8 cellular contexts compared by ENCODE assay signal in genomic region chr5:137498736-137499505, GRCh38. TPM values are rescaled to one million over a fixed set of nuclear protein-coding genes. Genes with fewer than 3 reads are reported as not detected.
A peak's percentile ranks its signal among the peaks of the same experiment; 100 is the strongest.
DNase-seq lines count a peak whose midpoint lies in the region; ATAC-seq and TF ChIP-seq lines count a peak whose summit lies in the region.

TSS of gene SPOCK1 (minus strand) at chr5:137499326.

- H3K4me3 Mint-ChIP-seq in GM23338: peak within 1 kb of the TSS; percentile 73

- no peaks in the 10 kb centered on the region for H3K9me3 ChIP-seq in hepatocyte (ENCODE audit: low read depth)

- H3K27me3 Mint-ChIP-seq in GM23338 (ENCODE audit: insufficient read depth, low read depth, poor library complexity): peaks cover 26% of the 10 kb centered on the region

- H3K4me2 ChIP-seq in GM23338 (peak within 1 kb of the TSS; percentile 84), hepatocyte (peak within 1 kb of the TSS; percentile 99)

- H3K27ac Mint-ChIP-seq in GM23338: no peak within 1 kb of the TSS

- H3K9me2 ChIP-seq in GM23338 (ENCODE audit: insufficient read depth) (no peaks in the 10 kb centered on the region), hepatocyte (replicated peaks; ENCODE audit: insufficient read depth) (no peaks in the 10 kb centered on the region)

- peak within 1 kb of the TSS; percentile 93 for H2AFZ ChIP-seq in GM23338
- H2AFZ ChIP-seq in hepatocyte: peak within 1 kb of the TSS; percentile 76

- peaks cover 29% of the 10 kb centered on the region for H3K27me3 ChIP-seq in GM23338 (ENCODE audit: insufficient read depth)
- peaks cover 63% of the 10 kb centered on the region for H3K27me3 ChIP-seq in hepatocyte

- no peaks in the 10 kb centered on the region for H3K36me3 Mint-ChIP-seq in GM23338 (ENCODE audit: low read depth)

- no peaks in the 10 kb centered on the region for H3K4me1 ChIP-seq in GM23338 (ENCODE audit: insufficient read depth)
- no peaks in the 10 kb centered on the region for H3K4me1 ChIP-seq in hepatocyte (ENCODE audit: insufficient read depth)

- H3K4me3 ChIP-seq in GM23338: peak within 1 kb of the TSS; percentile 73
- H3K4me3 ChIP-seq in LNCaP clone FGC (ENCODE audit: low read depth, low read length): peak within 1 kb of the TSS; percentile 39
- H3K4me3 ChIP-seq in astrocyte of the cerebellum (ENCODE audit: low read depth, low read length): peak within 1 kb of the TSS; percentile 78
- peak within 1 kb of the TSS; percentile 64 for H3K4me3 ChIP-seq in hepatocyte

- ATAC-seq in GM23338: peak; percentile 90

- TF ChIP-seq CTCF in GM23338 (conservative IDR thresholded peaks at IDR 0.05; ENCODE audit: low read depth in 2 of 2): peak; percentile 36 to 74
- peak; percentile 84 for TF ChIP-seq CTCF in LNCaP clone FGC (IDR thresholded peaks at IDR 0.05; ENCODE audit: control insufficient read depth, extremely low read depth, insufficient read depth)
- peak; percentile 48 for TF ChIP-seq CTCF in astrocyte of the cerebellum (IDR thresholded peaks at IDR 0.05; ENCODE audit: low read depth, low read length, missing control alignments)
- peak; percentile 62 for TF ChIP-seq CTCF in hepatocyte (IDR thresholded peaks at IDR 0.05; ENCODE audit: poor library complexity)

- in situ Hi-C loops in astrocyte of the cerebellum (cut with HindIII; ENCODE audit: low sequenced_read_pairs): no loop called here

- 3% methylated on average over 47 of the region's 78 CpGs for WGBS in hepatocyte (ENCODE audit: low lambda C conversion rate, missing lambda C conversion rate)

- no peaks in the 10 kb centered on the region for H3K36me3 ChIP-seq in GM23338 (ENCODE audit: insufficient read depth)
- H3K36me3 ChIP-seq in hepatocyte (replicated peaks; ENCODE audit: insufficient read depth, low read depth): no peaks in the 10 kb centered on the region

- no peaks in the 10 kb centered on the region for H3F3A ChIP-seq in GM23338 (replicated peaks; ENCODE audit: low read depth)

- no peaks in the 10 kb centered on the region; the same call in 2 of the 3 replicates for H3K9me3 Mint-ChIP-seq in GM23338

- H3K4me1 Mint-ChIP-seq in GM23338: peaks cover 6% of the 10 kb centered on the region; the same call in 2 of the 3 replicates

- H3K27ac ChIP-seq in GM23338 (ENCODE audit: low read depth) (no peak within 1 kb of the TSS), hepatocyte (no peak within 1 kb of the TSS)

- DNase-seq in GM03348 (ENCODE audit: low spot score): peak; percentile 96
- peak; percentile 90 for DNase-seq in GM23338 (ENCODE audit: low spot score)
- peak; percentile 18 for DNase-seq in LNCaP clone FGC (ENCODE audit: low read depth)
- DNase-seq in SW480 (ENCODE audit: low spot score): peak; percentile 41
- DNase-seq in astrocyte of the cerebellum (ENCODE audit: low read depth): peak; percentile 52
- DNase-seq in hepatocyte (ENCODE audit: low spot score): peak; percentile 94
- peak; percentile 91 for DNase-seq in retina
- no peak for DNase-seq in GF-D8 (lab: John Stamatoyannopoulos, UW)

- H3K79me2 ChIP-seq in GM23338 (replicated peaks; ENCODE audit: insufficient read depth) (no peaks in the 10 kb centered on the region), hepatocyte (no peaks in the 10 kb centered on the region)

- no peaks in the 10 kb centered on the region for H4K20me1 ChIP-seq in GM23338 (replicated peaks; ENCODE audit: insufficient read depth)
- no peaks in the 10 kb centered on the region for H4K20me1 ChIP-seq in hepatocyte (ENCODE audit: insufficient read depth, poor library complexity, severe bottlenecking)

TF ChIP-seq in GM23338, 12 proteins besides CTCF, POLR2A, EP300 and RAD21:
- no peak for TF ChIP-seq STAT1 (IDR thresholded peaks at IDR 0.05; ENCODE audit: unreplicated experiment)
- TF ChIP-seq EZH2phosphoT487 (IDR thresholded peaks at IDR 0.05; ENCODE audit: unreplicated experiment): no peak
- peak; percentile 29; the same call in 1 of the 2 replicates for TF ChIP-seq POLR2AphosphoS5 (IDR thresholded peaks at IDR 0.05; ENCODE audit: low read depth)

RNA-seq across cellular contexts. Expression of gene SPOCK1, which starts in this region (rescaled TPM):
- 10.5 and 17.2 TPM in 2 replicates for total RNA-seq in GM23338 (2014; rRNA removed; shearing (Covaris generic))
- 6.9 and 8.2 TPM in 2 replicates for polyA plus RNA-seq in GM23338 (2016; fragmentation: Nextera tagmentation; extraction: Ambion mirVana)
- total RNA-seq in hepatocyte: 5.6 and 7.7 TPM in 2 replicates
- polyA plus RNA-seq in hepatocyte: 10.0 and 10.1 TPM in 2 replicates
